Comparison of ENCODE assay signal across 8 cellular contexts in the genomic region with DNA sequence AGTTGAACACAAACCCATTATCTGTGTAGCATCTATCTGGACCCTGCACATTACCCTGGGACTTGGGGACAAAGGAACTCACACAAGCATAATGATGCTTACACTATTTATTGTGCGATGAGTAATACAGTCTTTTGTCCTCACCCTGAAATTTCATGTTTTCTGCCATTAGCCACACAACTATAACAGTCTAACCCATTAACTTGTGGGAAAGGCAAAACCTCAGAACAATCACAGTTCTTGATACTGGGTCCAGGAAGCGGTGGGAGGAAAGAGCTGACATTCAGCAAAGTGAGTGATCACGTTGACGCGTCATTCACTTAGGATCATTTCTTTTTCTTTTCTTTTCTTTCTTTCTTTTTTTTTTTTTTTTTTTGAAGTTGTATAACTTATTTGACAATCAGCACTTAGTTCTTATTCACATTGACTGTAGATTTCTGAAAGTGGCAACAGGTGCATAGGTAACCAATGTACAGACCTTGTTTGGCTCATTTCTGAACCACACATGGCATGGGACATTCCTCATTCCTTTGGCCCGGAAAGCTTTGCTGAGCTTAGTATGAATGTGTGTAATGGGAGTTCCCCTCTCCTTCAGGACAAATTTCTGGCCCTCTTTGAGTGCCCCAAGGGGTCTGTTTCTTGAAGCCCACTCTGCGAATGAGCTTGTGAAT.
DNase-seq lines count a peak whose midpoint lies in the region; ATAC-seq and TF ChIP-seq lines count a peak whose summit lies in the region.

No MANE protein-coding gene starts in this region.

- H2AFZ ChIP-seq in neural progenitor cell (replicated peaks), result no peak overlapping the region

- H3K27me3 ChIP-seq in neural progenitor cell, result no peaks in the 10 kb centered on the region

- DNase-seq in fibroblast of peridontal ligament (ENCODE audit: extremely low read depth), result peak; percentile 18
- no peak for DNase-seq in chondrocyte (ENCODE audit: low spot score)
- no peak for DNase-seq in neural progenitor cell (ENCODE audit: low spot score)
- DNase-seq in mucosa of descending colon, result no peak
- DNase-seq in LoVo (ENCODE audit: low spot score), result no peak

- H3K9ac ChIP-seq in neural progenitor cell, result no peak overlapping the region

- no peaks in the 10 kb centered on the region for H3F3A ChIP-seq in neural progenitor cell (ENCODE audit: low read depth)

- no peak overlapping the region for H3K27ac ChIP-seq in neural progenitor cell

- H3K79me2 ChIP-seq in neural progenitor cell (ENCODE audit: low read depth), result no peaks in the 10 kb centered on the region

- H3K36me3 ChIP-seq in neural progenitor cell, result no peaks in the 10 kb centered on the region
- no peaks in the 10 kb centered on the region for H3K36me3 ChIP-seq in mucosa of descending colon (ENCODE audit: low read depth)

- peak; percentile 43 for ATAC-seq in GM18508 (IDR thresholded peaks at IDR 0.05; ENCODE audit: insufficient read depth, unreplicated experiment)
- ATAC-seq in GM21515 (IDR thresholded peaks at IDR 0.05; ENCODE audit: unreplicated experiment), result peak; percentile 54
- ATAC-seq in HG03457 (IDR thresholded peaks at IDR 0.05; ENCODE audit: unreplicated experiment), result peak; percentile 66
- no peak for ATAC-seq in mucosa of descending colon

- H3K4me3 ChIP-seq in neural progenitor cell (no peak overlapping the region), mucosa of descending colon (no peak overlapping the region)

- peaks cover 14% of the 10 kb centered on the region for H3K4me1 Mint-ChIP-seq in chondrocyte (ENCODE audit: low read depth)
- H3K4me1 Mint-ChIP-seq in neural progenitor cell, result no peaks in the 10 kb centered on the region

- H3K4me1 ChIP-seq in neural progenitor cell (no peaks in the 10 kb centered on the region), mucosa of descending colon (ENCODE audit: low read depth) (no peaks in the 10 kb centered on the region)

- H3K27me3 Mint-ChIP-seq in chondrocyte (ENCODE audit: low read depth), result no peaks in the 10 kb centered on the region
- peaks cover 2% of the 10 kb centered on the region for H3K27me3 Mint-ChIP-seq in neural progenitor cell (ENCODE audit: insufficient read depth, low read depth)

- intact Hi-C loops in mucosa of descending colon (cut with DNase I, micrococcal nuclease), result no loop called here

- H3K9me3 Mint-ChIP-seq in chondrocyte (ENCODE audit: low read depth) (peaks cover 3% of the 10 kb centered on the region), neural progenitor cell (no peaks in the 10 kb centered on the region)

- no peaks in the 10 kb centered on the region for H4K20me1 ChIP-seq in neural progenitor cell (ENCODE audit: low read depth)

- H3K4me3 Mint-ChIP-seq in chondrocyte (ENCODE audit: unreplicated experiment) (no peak overlapping the region), neural progenitor cell (no peak overlapping the region)

- H3K27ac Mint-ChIP-seq in chondrocyte (ENCODE audit: unreplicated experiment) (no peak overlapping the region), neural progenitor cell (no peak overlapping the region)

- no peaks in the 10 kb centered on the region for H3K36me3 Mint-ChIP-seq in chondrocyte (ENCODE audit: low read depth)
- no peaks in the 10 kb centered on the region for H3K36me3 Mint-ChIP-seq in neural progenitor cell

- TF ChIP-seq CTCF in chondrocyte (IDR thresholded peaks at IDR 0.05) (no peak), neural progenitor cell (IDR thresholded peaks at IDR 0.05) (no peak), mucosa of descending colon (IDR thresholded peaks at IDR 0.05) (no peak)

- H3K9me3 ChIP-seq in neural progenitor cell (ENCODE audit: low read depth) (no peaks in the 10 kb centered on the region), mucosa of descending colon (no peaks in the 10 kb centered on the region)

- H3K4me2 ChIP-seq in neural progenitor cell, result no peak overlapping the region
